Comparison of ENCODE assay signal across 19 cellular contexts in the genomic region with DNA sequence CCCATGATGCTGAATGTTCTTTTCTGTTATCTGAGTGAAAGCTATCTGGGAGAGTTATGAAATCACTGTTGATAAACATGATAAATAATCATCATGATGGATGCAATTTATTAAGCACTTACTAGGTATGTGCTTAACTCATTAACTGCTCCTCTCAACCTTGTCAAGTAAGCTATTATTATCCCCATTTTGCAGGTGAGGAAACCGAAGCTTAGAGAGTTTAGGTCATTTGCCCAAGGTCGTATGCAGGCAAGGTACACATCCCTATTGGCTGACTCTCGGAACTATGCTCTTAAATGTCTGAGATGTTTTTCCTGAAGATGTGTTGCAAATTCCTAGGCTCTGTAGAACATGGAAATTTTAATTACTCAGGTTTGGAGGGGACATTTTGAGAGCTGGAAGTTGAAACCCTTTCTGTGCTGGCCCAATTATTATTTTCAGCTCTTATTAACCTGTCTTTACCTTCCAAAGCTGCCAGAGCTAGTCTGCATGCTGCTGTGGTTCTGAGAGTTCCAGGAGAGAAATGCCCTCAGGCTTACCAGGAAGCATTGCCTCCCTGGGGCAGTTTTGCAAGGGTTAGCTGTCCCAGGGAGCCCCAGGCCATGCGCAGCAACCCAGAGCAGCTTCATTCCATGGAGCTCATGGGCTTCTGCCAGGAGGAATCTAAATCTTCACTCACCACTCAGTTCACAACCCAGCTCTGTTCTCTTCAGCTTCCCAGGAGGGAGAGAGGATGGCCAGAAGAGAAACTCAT. TPM values are rescaled to one million over a fixed set of nuclear protein-coding genes. Genes with fewer than 3 reads are reported as not detected.
DNase-seq lines count a peak whose midpoint lies in the region; ATAC-seq and TF ChIP-seq lines count a peak whose summit lies in the region.
"Had no signal": no experiment of that assay in that cellular context is flagged by ENCODE, and none has a peak within 500 bp of the region (broad histone marks: within the 10 kb centered on the region; RNA-seq: fewer than 3 reads in every experiment).

No MANE protein-coding gene starts in this region.

- no peak overlapping the region for H3K4me2 ChIP-seq in GM23338
- H3K4me2 ChIP-seq: PC-9 had no signal

- H3K4me3 ChIP-seq in GM23338 (no peak overlapping the region), SK-N-MC (no peak overlapping the region), foreskin fibroblast (ENCODE audit: low read depth in 1 of 2, low read length in 2 of 2) (no peak overlapping the region)
- H3K4me3 ChIP-seq: PC-9, SJCRH30 had no signal

- no peak overlapping the region for H3K4me3 Mint-ChIP-seq in GM23338
- H3K4me3 Mint-ChIP-seq: CD4-positive, alpha-beta memory T cell; T-cell had no signal

- no peaks in the 10 kb centered on the region for H3K9me2 ChIP-seq in GM23338 (ENCODE audit: insufficient read depth)

- H3K4me1 Mint-ChIP-seq in GM23338: peaks cover 19% of the 10 kb centered on the region
- H3K4me1 Mint-ChIP-seq: CD4-positive, alpha-beta memory T cell had no signal

- H3K9me3 Mint-ChIP-seq in GM23338: no peaks in the 10 kb centered on the region; the same call in 2 of the 3 replicates
- H3K9me3 Mint-ChIP-seq: CD4-positive, alpha-beta memory T cell; T-cell had no signal

- H3K27ac Mint-ChIP-seq in GM23338: no peak overlapping the region
- H3K27ac Mint-ChIP-seq: CD4-positive, alpha-beta memory T cell; T-cell had no signal

- H3K36me3 Mint-ChIP-seq in GM23338 (ENCODE audit: low read depth): no peaks in the 10 kb centered on the region
- H3K36me3 Mint-ChIP-seq: CD4-positive, alpha-beta memory T cell; T-cell had no signal

- DNase-seq in GM23338 (ENCODE audit: low spot score) (peak; percentile 8), SK-N-MC (ENCODE audit: low read depth, low spot score) (no peak), foreskin fibroblast (peak; percentile 7 to 19), foreskin melanocyte (no peak), NCI-H510A treated with DMSO at 0.1 percent for 48 hours (lab: John Stamatoyannopoulos, UW) (no peak)
- DNase-seq: Caco-2; CD4-positive, alpha-beta memory T cell; KG1; MM.1S; NCI-H1694 treated with DMSO at 0.1 percent for 48 hours; NCI-H2081; NCI-H226; PC-9; SJCRH30; T-cell had no signal

- H3K9ac ChIP-seq in SK-N-MC (ENCODE audit: insufficient read length): no peak overlapping the region

- no peaks in the 10 kb centered on the region for H3K9me3 ChIP-seq in SK-N-MC (ENCODE audit: low read depth, low read length)
- H3K9me3 ChIP-seq: Caco-2, SJCRH30 had no signal

- no peaks in the 10 kb centered on the region for H3K27me3 ChIP-seq in GM23338 (ENCODE audit: insufficient read depth)
- H3K27me3 ChIP-seq: SJCRH30 had no signal

- no peak for TF ChIP-seq CTCF in GM23338 (conservative IDR thresholded peaks at IDR 0.05; ENCODE audit: low read depth in 2 of 2)
- TF ChIP-seq CTCF in foreskin fibroblast (IDR thresholded peaks at IDR 0.05; ENCODE audit: low read depth, low read length): no peak

- no peak overlapping the region for H3K27ac ChIP-seq in GM23338 (ENCODE audit: low read depth)
- peak overlapping the region; percentile 67 for H3K27ac ChIP-seq in SK-N-MC
- H3K27ac ChIP-seq: PC-9, SJCRH30 had no signal

- H2AFZ ChIP-seq in GM23338: no peak overlapping the region
- H2AFZ ChIP-seq: PC-9 had no signal

- no peak for ATAC-seq in GM23338
- ATAC-seq in HG02885 (IDR thresholded peaks at IDR 0.05; ENCODE audit: poor library complexity, unreplicated experiment): no peak
- no peak for ATAC-seq in HG03175 (IDR thresholded peaks at IDR 0.05; ENCODE audit: unreplicated experiment)
- ATAC-seq: Right ventricle myocardium inferior, T-cell had no signal

- H3F3A ChIP-seq in GM23338 (replicated peaks; ENCODE audit: low read depth): no peaks in the 10 kb centered on the region

- H3K36me3 ChIP-seq in GM23338 (ENCODE audit: insufficient read depth) (no peaks in the 10 kb centered on the region), SK-N-MC (ENCODE audit: insufficient read depth, low read length) (no peaks in the 10 kb centered on the region)
- H3K36me3 ChIP-seq: SJCRH30 had no signal

- peaks cover 3% of the 10 kb centered on the region for H3K27me3 Mint-ChIP-seq in GM23338 (ENCODE audit: insufficient read depth, low read depth, poor library complexity)

- H3K4me1 ChIP-seq in GM23338 (ENCODE audit: insufficient read depth): peaks cover 5% of the 10 kb centered on the region; the same call in 1 of the 2 replicates
- H3K4me1 ChIP-seq: Caco-2, SJCRH30 had no signal

- H4K20me1 ChIP-seq in GM23338 (replicated peaks; ENCODE audit: insufficient read depth): no peaks in the 10 kb centered on the region

- H3K79me2 ChIP-seq in GM23338 (replicated peaks; ENCODE audit: insufficient read depth): no peaks in the 10 kb centered on the region

TF ChIP-seq in GM23338, 12 proteins besides CTCF, POLR2A, EP300 and RAD21 (continues in another document):
- no peak for TF ChIP-seq REST (IDR thresholded peaks at IDR 0.05; ENCODE audit: unreplicated experiment)
- no peak for TF ChIP-seq NANOG (IDR thresholded peaks at IDR 0.05; ENCODE audit: borderline replicate concordance)

RNA-seq across cellular contexts. Expression of gene OAS1, which starts 55.6 kb away (rescaled TPM):
- total RNA-seq in GM23338 (2014; rRNA removed; shearing (Covaris generic)): not detected in 2 replicates
- not detected in 2 replicates for polyA plus RNA-seq in GM23338 (2016; fragmentation: Nextera tagmentation; extraction: Ambion mirVana)
- total RNA-seq: SJCRH30 had no signal

RNA-seq across cellular contexts. Expression of gene RPH3A, which starts 59.7 kb away (rescaled TPM):
- total RNA-seq in GM23338 (2014; rRNA removed; shearing (Covaris generic)): 0.03 and 0.31 TPM in 2 replicates
- 0.21 TPM in 1 of 2 replicates, not detected in the other for polyA plus RNA-seq in GM23338 (2016; fragmentation: Nextera tagmentation; extraction: Ambion mirVana)
- total RNA-seq: Caco-2; CD4-positive, alpha-beta memory T cell; PC-9; RPMI7951; SJCRH30; T-cell had no signal
- polyA plus RNA-seq: CD4-positive, alpha-beta memory T cell had no signal

Comparison
In these comparisons a context has a peak if more than half of its experiments do, and no peak if none do; other contexts are left out.
1. DNase-seq: peak in GM23338 (single experiment) and foreskin fibroblast (2 of 2); none in SK-N-MC (single experiment), foreskin melanocyte (single experiment) and NCI-H510A treated with DMSO at 0.1 percent for 48 hours (single experiment).